8 cellular contexts compared by ENCODE assay signal in the genomic region with DNA sequence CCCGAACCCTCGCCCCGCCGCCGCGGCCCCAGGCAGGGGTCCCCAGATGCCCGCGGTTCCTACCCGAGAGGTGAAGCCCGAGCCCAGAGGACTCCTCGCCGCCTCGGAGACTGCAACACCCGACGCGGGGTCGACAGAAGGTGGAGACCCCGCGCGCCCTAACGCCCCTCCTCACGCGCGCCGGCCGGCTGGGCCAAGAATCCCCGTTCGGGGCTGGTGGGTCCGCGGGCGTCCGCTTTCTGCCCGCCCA. TPM values are rescaled to one million over a fixed set of nuclear protein-coding genes. Genes with fewer than 3 reads are reported as not detected.
DNase-seq lines count a peak whose midpoint lies in the region; ATAC-seq and TF ChIP-seq lines count a peak whose summit lies in the region.

No MANE protein-coding gene starts in this region.

- H2AFZ ChIP-seq in trophoblast cell (ENCODE audit: insufficient read depth, low read length, poor library complexity), result peak overlapping the region; percentile 56

- H3K27me3 ChIP-seq in trophoblast cell (ENCODE audit: insufficient read depth, low read length), result no peaks in the 10 kb centered on the region

- H3K9me3 Mint-ChIP-seq in activated T-cell treated with anti-CD3 and anti-CD28 coated beads, Interleukin-2, amount 50 U/mL, for 4 hours, result no peaks in the 10 kb centered on the region

- no peak for TF ChIP-seq CTCF in fibroblast of mammary gland (conservative IDR thresholded peaks at IDR 0.05; ENCODE audit: control insufficient read depth, insufficient read depth, low read depth, low read length)

- peak overlapping the region; percentile 71 for H2BK5ac ChIP-seq in trophoblast cell (ENCODE audit: low read depth, low read length, poor library complexity)

- peak overlapping the region; percentile 92 for H3K4me3 Mint-ChIP-seq in activated T-cell treated with anti-CD3 and anti-CD28 coated beads, Interleukin-2, amount 50 U/mL, for 4 hours

- TF ChIP-seq POLR2A in Raji (IDR thresholded peaks at IDR 0.05; ENCODE audit: insufficient read depth, low read depth, low read length), result peak; percentile 23; the same call in 1 of the 2 replicates

- peaks cover 10% of the 10 kb centered on the region for H3K36me3 Mint-ChIP-seq in activated T-cell treated with anti-CD3 and anti-CD28 coated beads, Interleukin-2, amount 50 U/mL, for 4 hours (ENCODE audit: insufficient read depth)

- peaks cover 39% of the 10 kb centered on the region for H3K4me1 Mint-ChIP-seq in activated T-cell treated with anti-CD3 and anti-CD28 coated beads, Interleukin-2, amount 50 U/mL, for 4 hours (ENCODE audit: low read depth)

- H3K9ac ChIP-seq in trophoblast cell (ENCODE audit: low read length), result peak overlapping the region; percentile 85

- H3K14ac ChIP-seq in trophoblast cell (ENCODE audit: low read length), result peak overlapping the region; percentile 98

- no peak overlapping the region for H2BK12ac ChIP-seq in trophoblast cell (ENCODE audit: low read length)

- WGBS in trophoblast cell (ENCODE audit: extremely low coverage, insufficient coverage, insufficient read length), result no CpG with 5 or more reads among the region's 33 CpGs

- ATAC-seq in activated T-cell treated with anti-CD3 and anti-CD28 coated beads, Interleukin-2, amount 50 U/mL, for 4 hours, result peak; percentile 9 to 19

- peak overlapping the region; percentile 100 for H3K4ac ChIP-seq in trophoblast cell (ENCODE audit: low read depth, low read length)

- DNase-seq in activated T-cell treated with anti-CD3 and anti-CD28 coated beads, Interleukin-2, amount 50 U/mL, for 4 hours, result no peak
- DNase-seq in activated T-cell treated with anti-CD3 and anti-CD28 coated beads, Interleukin-2, amount 50 U/mL, for 48 hours, result no peak
- no peak for DNase-seq in fibroblast of mammary gland (ENCODE audit: low read depth)
- no peak for DNase-seq in trophoblast cell
- DNase-seq in inferior parietal cortex (ENCODE audit: extremely low spot score), result no peak
- no peak for DNase-seq in AG08395 (ENCODE audit: low spot score)
- no peak for DNase-seq in putamen (ENCODE audit: low spot score)

- peak overlapping the region; percentile 97 for H2AK5ac ChIP-seq in trophoblast cell (ENCODE audit: low read length)

- peak overlapping the region; percentile 87 for H4K91ac ChIP-seq in trophoblast cell (ENCODE audit: low read depth, low read length)

- peak overlapping the region; percentile 94 for H3K27ac ChIP-seq in trophoblast cell (ENCODE audit: low read depth, low read length)

- peak overlapping the region; percentile 76 for H2BK120ac ChIP-seq in trophoblast cell (ENCODE audit: insufficient read depth, low read length, poor library complexity)

- peak overlapping the region; percentile 65 for H4K12ac ChIP-seq in trophoblast cell (ENCODE audit: low read depth, low read length)

- H3K79me1 ChIP-seq in trophoblast cell (ENCODE audit: low read length), result peaks cover 11% of the 10 kb centered on the region

- peak overlapping the region; percentile 81 for H4K8ac ChIP-seq in trophoblast cell (ENCODE audit: low read depth, low read length)

- H3K18ac ChIP-seq in trophoblast cell (ENCODE audit: low read length), result peak overlapping the region; percentile 94

- peaks cover 21 to 25% of the 10 kb centered on the region in 2 experiments for H3K36me3 ChIP-seq in trophoblast cell (ENCODE audit: control insufficient read depth in 1 of 2, insufficient read depth in 2 of 2, low read length in 2 of 2)

- peaks cover 20% of the 10 kb centered on the region for H3K79me2 ChIP-seq in trophoblast cell (ENCODE audit: control insufficient read depth, insufficient read depth, low read length, poor library complexity)

- H3K23ac ChIP-seq in trophoblast cell (ENCODE audit: low read length), result no peak overlapping the region

- H3K9me3 ChIP-seq in trophoblast cell (ENCODE audit: insufficient read depth, low read depth, low read length), result no peaks in the 10 kb centered on the region

- H3K4me2 ChIP-seq in trophoblast cell (ENCODE audit: low read length), result peak overlapping the region; percentile 92

- H3K4me3 ChIP-seq in fibroblast of mammary gland (ENCODE audit: control insufficient read depth, low read depth, low read length) (peak overlapping the region; percentile 96), trophoblast cell (ENCODE audit: low read depth, low read length) (peak overlapping the region; percentile 96)

- peaks cover 2 to 4% of the 10 kb centered on the region in 2 experiments for H3K4me1 ChIP-seq in trophoblast cell (ENCODE audit: control insufficient read depth in 1 of 2, insufficient read depth in 2 of 2, low read length in 2 of 2)

- H3K27me3 Mint-ChIP-seq in activated T-cell treated with anti-CD3 and anti-CD28 coated beads, Interleukin-2, amount 50 U/mL, for 4 hours (ENCODE audit: low read depth), result no peaks in the 10 kb centered on the region

RNA-seq across cellular contexts. Expression of gene SUMO2, which starts 0.5 kb away (rescaled TPM):
- 100 to 1,000 TPM; 594 to 609 (median 599) TPM for total RNA-seq in activated T-cell treated with anti-CD3 and anti-CD28 coated beads, Interleukin-2, amount 50 U/mL, for 4 hours
- polyA plus RNA-seq in trophoblast cell (2013), result 194 and 209 TPM in 2 replicates

RNA-seq across cellular contexts. Expression of gene NUP85, which starts 23.2 kb away (rescaled TPM):
- 100 to 1,000 TPM; 115 to 137 (median 125) TPM for total RNA-seq in activated T-cell treated with anti-CD3 and anti-CD28 coated beads, Interleukin-2, amount 50 U/mL, for 4 hours
- polyA plus RNA-seq in trophoblast cell (2013), result 48.2 and 51.5 TPM in 2 replicates

RNA-seq across cellular contexts. Expression of gene JPT1, which starts 27.9 kb away (rescaled TPM):
- total RNA-seq in activated T-cell treated with anti-CD3 and anti-CD28 coated beads, Interleukin-2, amount 50 U/mL, for 4 hours, result 100 to 1,000 TPM; 161 to 182 (median 167) TPM
- 301 and 304 TPM in 2 replicates for polyA plus RNA-seq in trophoblast cell (2013)

RNA-seq across cellular contexts. Expression of gene NT5C, which starts 50.7 kb away (rescaled TPM):
- 100 to 1,000 TPM in 1 of 3 donors, 10 to 100 TPM in 2; 91.0 to 103 (median 91.4) TPM for total RNA-seq in activated T-cell treated with anti-CD3 and anti-CD28 coated beads, Interleukin-2, amount 50 U/mL, for 4 hours
- 45.3 and 47.2 TPM in 2 replicates for polyA plus RNA-seq in trophoblast cell (2013)
